17 cellular contexts compared by ENCODE assay signal in the genomic region with DNA sequence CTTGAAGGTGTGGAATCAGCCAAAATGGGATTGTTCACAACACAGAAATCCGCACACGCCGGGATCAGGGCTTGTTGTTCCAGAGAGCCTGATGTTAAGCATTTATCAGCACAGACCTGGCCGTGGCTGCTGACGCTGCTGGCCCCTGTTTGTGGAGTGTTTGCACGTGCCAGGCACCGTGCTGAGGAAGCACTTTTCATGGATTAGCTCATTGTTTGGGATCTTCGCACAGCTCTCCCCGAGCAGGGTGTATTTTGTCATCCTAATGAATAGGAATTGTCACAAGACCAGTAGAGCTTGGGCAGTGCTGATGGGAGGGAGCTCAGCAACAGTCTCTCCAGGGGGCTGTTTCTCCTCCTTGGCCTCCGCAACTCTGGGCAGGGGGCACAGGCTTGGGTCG.
DNase-seq lines count a peak whose midpoint lies in the region; ATAC-seq and TF ChIP-seq lines count a peak whose summit lies in the region.
"Had no signal": no experiment of that assay in that cellular context is flagged by ENCODE, and none has a peak within 500 bp of the region (broad histone marks: within the 10 kb centered on the region; RNA-seq: fewer than 3 reads in every experiment).

No MANE protein-coding gene starts in this region.

- peaks cover 5 to 42% (median 29%) of the 10 kb centered on the region in 4 donors for H3K36me3 ChIP-seq in stomach

- intact Hi-C loops in stomach (cut with DNase I; ENCODE audit: low total_unique reads), result loop anchor here (10.0 kb wide), 1 partner anchor 106 kb away; no protein-coding TSS in a partner anchor

- DNase-seq in NCI-H1092 (lab: John Stamatoyannopoulos, UW) (peak; percentile 62), stomach (peak; percentile 66), cortex of kidney (lab: John Stamatoyannopoulos, UW) (no peak), DMS114 treated with DMSO at 0.1 percent for 48 hours (lab: John Stamatoyannopoulos, UW; ENCODE audit: unreplicated experiment) (no peak)
- DNase-seq: activated B cell treated with CpG ODN at 0.5 μM for 24 hours; activated naive CD8-positive, alpha-beta T cell treated with anti-CD3 and anti-CD28 coated beads, Interleukin-2, amount 50 U/mL, for 24 hours; CD4-positive, alpha-beta T cell; HCEC 1CT; mucosa of descending colon; NCI-H2171 treated with DMSO at 0.1 percent for 48 hours; retina; stimulated activated CD4-positive, alpha-beta T cell treated with anti-CD3 and anti-CD28 coated beads, Interleukin-4, amount 100 ng/mL, for 4 hours; stimulated activated naive CD4-positive, alpha-beta T cell treated with Interleukin-2 at 50 U/mL for 16 hours had no signal

- H3K27ac ChIP-seq in angular gyrus (ENCODE audit: low read depth, low read length) (peak overlapping the region; percentile 74), layer of hippocampus (ENCODE audit: low read depth, low read length) (peak overlapping the region; percentile 76), stomach (peak overlapping the region; percentile 4 to 70 (median 30))
- H3K27ac ChIP-seq: HL-60 had no signal

- peaks cover 5% of the 10 kb centered on the region for H3K4me1 Mint-ChIP-seq in activated T-helper 17 cell treated with anti-CD3 and anti-CD28 coated beads, Interleukin-2, amount 50 U/mL, for 72 hours

- no peak for ATAC-seq in activated T-helper 17 cell treated with anti-CD3 and anti-CD28 coated beads, Interleukin-2, amount 50 U/mL, for 72 hours (replicated peaks)
- ATAC-seq: activated naive CD8-positive, alpha-beta T cell treated with anti-CD3 and anti-CD28 coated beads, Interleukin-2, amount 50 U/mL, for 24 hours; mucosa of descending colon had no signal

- TF ChIP-seq CTCF in stomach (IDR thresholded peaks at IDR 0.05), result no peak

- H3K4me3 ChIP-seq in stomach, result no peak overlapping the region
- H3K4me3 ChIP-seq: mucosa of descending colon had no signal

- TF ChIP-seq POLR2A in stomach (IDR thresholded peaks at IDR 0.05), result no peak

- H3K4me3 Mint-ChIP-seq in activated T-helper 17 cell treated with anti-CD3 and anti-CD28 coated beads, Interleukin-2, amount 50 U/mL, for 72 hours, result no peak overlapping the region
- H3K4me3 Mint-ChIP-seq: activated B cell treated with CpG ODN at 0.5 μM for 24 hours; activated naive CD8-positive, alpha-beta T cell treated with anti-CD3 and anti-CD28 coated beads, Interleukin-2, amount 50 U/mL, for 24 hours had no signal

- H3K27me3 ChIP-seq in layer of hippocampus (ENCODE audit: control insufficient read depth, insufficient read depth, low read length) (no peaks in the 10 kb centered on the region), stomach (no peaks in the 10 kb centered on the region)

- H3K36me3 Mint-ChIP-seq in activated T-helper 17 cell treated with anti-CD3 and anti-CD28 coated beads, Interleukin-2, amount 50 U/mL, for 72 hours (ENCODE audit: low read depth), result peaks cover 6% of the 10 kb centered on the region

- no peaks in the 10 kb centered on the region for H3K27me3 Mint-ChIP-seq in activated T-helper 17 cell treated with anti-CD3 and anti-CD28 coated beads, Interleukin-2, amount 50 U/mL, for 72 hours
- H3K27me3 Mint-ChIP-seq: activated B cell treated with CpG ODN at 0.5 μM for 24 hours; activated naive CD8-positive, alpha-beta T cell treated with anti-CD3 and anti-CD28 coated beads, Interleukin-2, amount 50 U/mL, for 24 hours; CD4-positive, alpha-beta T cell had no signal

- WGBS in stomach, 5 donors, result 33 to 56% (median 41%) methylated on average over 6 to 11 of the region's 11 CpGs

- no peak for TF ChIP-seq EP300 in stomach (IDR thresholded peaks at IDR 0.05)

- no peaks in the 10 kb centered on the region for H3K9me3 Mint-ChIP-seq in activated T-helper 17 cell treated with anti-CD3 and anti-CD28 coated beads, Interleukin-2, amount 50 U/mL, for 72 hours
- H3K9me3 Mint-ChIP-seq: activated B cell treated with CpG ODN at 0.5 μM for 24 hours; activated naive CD8-positive, alpha-beta T cell treated with anti-CD3 and anti-CD28 coated beads, Interleukin-2, amount 50 U/mL, for 24 hours; CD4-positive, alpha-beta T cell had no signal

- no peak overlapping the region for H3K27ac Mint-ChIP-seq in activated T-helper 17 cell treated with anti-CD3 and anti-CD28 coated beads, Interleukin-2, amount 50 U/mL, for 72 hours
- H3K27ac Mint-ChIP-seq: activated B cell treated with CpG ODN at 0.5 μM for 24 hours; activated naive CD8-positive, alpha-beta T cell treated with anti-CD3 and anti-CD28 coated beads, Interleukin-2, amount 50 U/mL, for 24 hours; CD4-positive, alpha-beta T cell had no signal

- H3K9me3 ChIP-seq in stomach, result no peaks in the 10 kb centered on the region
- H3K9me3 ChIP-seq: mucosa of descending colon had no signal

- peaks cover 19 to 60% (median 41%) of the 10 kb centered on the region in 4 donors for H3K4me1 ChIP-seq in stomach

Comparison
In these comparisons a context has a peak if more than half of its experiments do, and no peak if none do; other contexts are left out.
1. DNase-seq: peak in NCI-H1092 (single experiment) and stomach (single experiment); none in cortex of kidney (single experiment) and DMS114 treated with DMSO at 0.1 percent for 48 hours (single experiment).
2. Peak in every context shown above with its lines, with median percentiles within 50 percentile points of each other: H3K27ac ChIP-seq.